8 cellular contexts compared by ENCODE assay signal in the genomic region with DNA sequence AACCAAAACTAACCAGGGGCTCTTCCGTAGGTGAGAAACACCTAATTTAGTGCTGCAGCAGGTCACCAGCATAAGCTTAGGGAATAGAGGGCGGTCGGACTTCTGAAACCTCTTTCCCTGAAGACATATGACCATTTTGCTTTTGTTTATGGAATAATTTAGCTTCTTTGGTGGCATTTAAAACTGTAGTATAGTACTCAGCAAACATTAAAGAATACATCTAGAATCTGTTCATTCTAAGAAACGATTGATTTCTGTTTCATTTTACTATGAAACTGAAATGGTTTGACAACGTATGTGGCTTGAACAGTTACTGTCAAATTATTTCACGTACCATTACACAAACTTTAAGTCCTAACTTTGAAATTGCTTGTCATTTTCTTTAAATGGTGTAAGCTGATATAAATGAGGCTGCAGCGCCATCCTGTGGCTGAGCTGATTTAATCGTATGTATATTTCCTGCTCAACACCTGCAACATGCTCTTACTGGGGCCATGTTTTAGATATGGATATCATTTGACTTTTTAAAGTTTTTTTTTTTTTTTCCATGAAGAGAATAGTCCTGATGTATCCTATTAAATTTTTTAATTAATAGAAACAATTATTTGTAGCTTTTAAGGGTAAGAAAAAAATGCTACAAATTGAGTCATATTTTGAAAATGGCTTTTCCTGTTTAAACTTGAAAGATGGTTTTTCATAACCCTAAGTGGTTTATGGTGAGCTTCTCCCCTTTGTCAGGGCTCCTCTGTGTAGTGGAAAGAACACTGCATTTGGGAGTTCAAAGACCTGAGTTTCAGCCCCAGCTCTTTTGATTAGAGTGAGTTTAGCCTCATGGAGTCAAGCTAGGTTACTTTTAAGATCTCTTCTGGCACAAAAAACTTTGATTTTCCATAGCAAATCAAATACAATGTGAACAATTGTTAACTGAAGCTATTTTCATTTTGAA. TPM values are rescaled to one million over a fixed set of nuclear protein-coding genes. Genes with fewer than 3 reads are reported as not detected.
DNase-seq lines count a peak whose midpoint lies in the region; ATAC-seq and FAIRE-seq lines count a peak whose summit lies in the region.

No MANE protein-coding gene starts in this region.

- no peak for FAIRE-seq in urothelium cell line (lab: Jason Lieb, UNC)

- H3K27me3 ChIP-seq in SJSA1 (replicated peaks) = no peaks in the 10 kb centered on the region

- H3K27ac ChIP-seq in KOPT-K1 (ENCODE audit: low read depth, low read length, poor library complexity, severe bottlenecking) (peak overlapping the region; percentile 15), SJSA1 (no peak overlapping the region)

- peak; percentile 66 for ATAC-seq in GM21723 (IDR thresholded peaks at IDR 0.05; ENCODE audit: unreplicated experiment)

- H3K4me1 ChIP-seq in SJSA1 (replicated peaks) = peaks cover 6% of the 10 kb centered on the region

- DNase-seq in ELR (ENCODE audit: low read depth) (peak; percentile 87), SJSA1 (ENCODE audit: low read depth in 1 of 2, low spot score in 2 of 2) (peak; percentile 38 to 63), germinal center (ENCODE audit: low spot score) (peak; percentile 51), pons (ENCODE audit: low spot score) (peak; percentile 77), urothelium cell line (ENCODE audit: low spot score) (peak; percentile 42)
- peak; percentile 86 for DNase-seq in activated naive CD4-positive, alpha-beta T cell treated with Interleukin-2 at 50 U/mL for 16 hours

- H3K9me3 ChIP-seq in KOPT-K1 (ENCODE audit: insufficient read depth, low read length, poor library complexity, severe bottlenecking) (no peaks in the 10 kb centered on the region), SJSA1 (replicated peaks) (no peaks in the 10 kb centered on the region)

- H3K36me3 ChIP-seq in KOPT-K1 (ENCODE audit: insufficient read depth, low read length) (no peaks in the 10 kb centered on the region), SJSA1 (no peaks in the 10 kb centered on the region)

- H3K4me3 ChIP-seq in SJSA1 = no peak overlapping the region

RNA-seq across cellular contexts. Expression of a gene that starts 27.4 kb away (rescaled TPM):
- 0.05 TPM in 1 of 2 replicates, not detected in the other for total RNA-seq in SJSA1 (2014; rRNA removed; shearing (Covaris generic))
